22 cellular contexts compared by ENCODE assay signal in genomic region chr4:62771656-62772557, GRCh38.
DNase-seq lines count a peak whose midpoint lies in the region; ATAC-seq, FAIRE-seq and TF ChIP-seq lines count a peak whose summit lies in the region.
"Had no signal": no experiment of that assay in that cellular context is flagged by ENCODE, and none has a peak within 500 bp of the region (broad histone marks: within the 10 kb centered on the region; RNA-seq: fewer than 3 reads in every experiment).

No MANE protein-coding gene starts in this region.

- H3K9me3 ChIP-seq in kidney (ENCODE audit: control insufficient read depth in 1 of 2, low read length in 2 of 2) (no peaks in the 10 kb centered on the region), A673 (ENCODE audit: low read depth, low read length, poor library complexity, severe bottlenecking) (no peaks in the 10 kb centered on the region), body of pancreas (no peaks in the 10 kb centered on the region)
- H3K9me3 ChIP-seq: MG63, Peyer's patch, SK-N-SH had no signal

- H3K4me3 ChIP-seq in kidney (ENCODE audit: low read length in 2 of 2) (no peak overlapping the region), A673 (ENCODE audit: low read depth, low read length, poor library complexity, severe bottlenecking) (no peak overlapping the region), body of pancreas (no peak overlapping the region), coronary artery (no peak overlapping the region)
- H3K4me3 ChIP-seq: GM23248, MG63, Peyer's patch had no signal

- DNase-seq in NCI-H510A treated with DMSO at 0.1 percent for 48 hours (lab: John Stamatoyannopoulos, UW) (peak; percentile 31), NCI-H510A (lab: John Stamatoyannopoulos, UW) (no peak), UCSD-AML1 (lab: John Stamatoyannopoulos, UW; ENCODE audit: unreplicated experiment) (peak; percentile 3), kidney (peak; percentile 21), A673 (ENCODE audit: low spot score) (no peak), body of pancreas (no peak), coronary artery (ENCODE audit: low spot score) (no peak)
- DNase-seq: 8988T, COR-L47, GDM1, GM23248, Kasumi-1, MG63, NCI-H1048, NCI-H1436, NCI-H2029 treated with DMSO at 0.1 percent for 48 hours, Peyer's patch, SK-N-SH had no signal

- no TSS peak for BruUV-seq in A673 (replicated peaks; lab: Mats Ljungman, UMichigan)

- H3K27ac ChIP-seq in kidney (ENCODE audit: low read depth in 2 of 2, low read length in 2 of 2) (no peak overlapping the region), A673 (ENCODE audit: low read depth, low read length, poor library complexity, severe bottlenecking) (no peak overlapping the region), body of pancreas (no peak overlapping the region), coronary artery (no peak overlapping the region)
- H3K27ac ChIP-seq: GM23248, Peyer's patch had no signal

- H3K9ac ChIP-seq in kidney (ENCODE audit: low read length in 2 of 2): no peak overlapping the region
- H3K9ac ChIP-seq: GM23248, SK-N-SH had no signal

- FAIRE-seq in kidney (lab: Jason Lieb, UNC): no peak
- FAIRE-seq: GM19239 had no signal

- H3K4me1 ChIP-seq in kidney (ENCODE audit: control insufficient read depth in 1 of 2, insufficient read depth in 1 of 2, low read depth in 1 of 2, low read length in 2 of 2) (no peaks in the 10 kb centered on the region), A673 (ENCODE audit: insufficient read depth, low read length, poor library complexity, severe bottlenecking) (no peaks in the 10 kb centered on the region), body of pancreas (no peaks in the 10 kb centered on the region)
- H3K4me1 ChIP-seq: Peyer's patch had no signal

- H3K36me3 ChIP-seq in kidney (ENCODE audit: control insufficient read depth in 1 of 2, insufficient read depth in 2 of 2, low read length in 2 of 2) (no peaks in the 10 kb centered on the region), A673 (ENCODE audit: insufficient read depth, low read length, poor library complexity, severe bottlenecking) (no peaks in the 10 kb centered on the region), body of pancreas (replicated peaks in 1 of 2; ENCODE audit: insufficient read depth in 1 of 2, low read depth in 2 of 2) (no peaks in the 10 kb centered on the region)
- H3K36me3 ChIP-seq: MG63, Peyer's patch had no signal

- POLR2A ChIA-PET in A673 (lab: Charles Lee; ENCODE audit: low non-redundant PET): no interaction called here

- TF ChIP-seq CTCF in kidney (IDR thresholded peaks at IDR 0.05; ENCODE audit: borderline replicate concordance, extremely low read depth, insufficient read depth) (no peak), A673 (conservative IDR thresholded peaks at IDR 0.05; ENCODE audit: low read depth, low read length) (no peak), body of pancreas (IDR thresholded peaks at IDR 0.05) (no peak), coronary artery (IDR thresholded peaks at IDR 0.05) (no peak)

- ATAC-seq in GM18867 (IDR thresholded peaks at IDR 0.05; ENCODE audit: unreplicated experiment): no peak
- ATAC-seq in body of pancreas: no peak
- ATAC-seq: HCT116, Right ventricle myocardium inferior had no signal

- no peak for TF ChIP-seq POLR2A in body of pancreas (IDR thresholded peaks at IDR 0.05)

- H3K27me3 ChIP-seq in A673 (replicated peaks; ENCODE audit: insufficient read depth, low read depth, low read length, poor library complexity) (no peaks in the 10 kb centered on the region), body of pancreas (no peaks in the 10 kb centered on the region)
- H3K27me3 ChIP-seq: MG63, Peyer's patch had no signal

- WGBS in body of pancreas, 2 donors: 48 to 52% methylated on average over 14 of the region's 14 CpGs

- CTCF ChIA-PET in A673 (lab: Charles Lee): no interaction called here

- intact Hi-C loops in kidney (cut with DNase I): no loop called here
- intact Hi-C loops in A673 (cut with micrococcal nuclease; ENCODE audit: unreplicated experiment): no loop called here
- intact Hi-C loops in body of pancreas (cut with DNase I): no loop called here

Comparison
In these comparisons a context has a peak if more than half of its experiments do, and no peak if none do; other contexts are left out.
1. DNase-seq: peak in NCI-H510A treated with DMSO at 0.1 percent for 48 hours (single experiment), UCSD-AML1 (single experiment) and kidney (single experiment); none in NCI-H510A (single experiment), A673 (single experiment), body of pancreas (0 of 4) and coronary artery (single experiment).